In the genomic region with DNA sequence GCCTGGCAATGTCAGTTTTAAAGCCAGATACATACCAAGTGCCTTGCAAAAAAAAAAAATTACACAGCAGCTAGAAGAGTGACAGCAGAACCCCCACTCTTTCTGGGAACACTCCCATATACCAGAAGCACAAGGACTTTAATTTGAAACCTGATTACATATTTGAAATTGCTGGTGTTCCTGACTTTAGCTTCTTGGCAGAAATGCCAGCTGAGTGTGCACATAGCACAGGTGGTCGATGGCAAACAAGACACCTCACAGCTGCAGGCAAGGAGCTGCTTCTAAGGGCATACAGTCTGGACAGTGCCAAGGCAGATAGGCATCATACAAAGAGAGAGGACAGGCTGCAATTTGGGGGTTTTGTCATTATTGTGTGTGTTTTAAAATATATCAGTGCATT, we compare ENCODE assay signal across 19 cellular contexts.
DNase-seq lines count a peak whose midpoint lies in the region; ATAC-seq, FAIRE-seq and TF ChIP-seq lines count a peak whose summit lies in the region.
"Had no signal": no experiment of that assay in that cellular context is flagged by ENCODE, and none has a peak within 500 bp of the region (broad histone marks: within the 10 kb centered on the region; RNA-seq: fewer than 3 reads in every experiment).

No MANE protein-coding gene starts in this region.

- H3K27me3 ChIP-seq in bronchial epithelial cell (ENCODE audit: control insufficient read depth, insufficient read depth, low read length) (no peaks in the 10 kb centered on the region), psoas muscle (ENCODE audit: insufficient read depth in 3 of 3, low read length in 2 of 3) (no peaks in the 10 kb centered on the region)

- ATAC-seq in psoas muscle (peak; percentile 38 to 68 (median 47)), HG03097 (IDR thresholded peaks at IDR 0.05; ENCODE audit: low FRiP score, unreplicated experiment) (no peak), HG02981 (IDR thresholded peaks at IDR 0.05; ENCODE audit: unreplicated experiment) (no peak)
- ATAC-seq: activated naive CD8-positive, alpha-beta T cell treated with anti-CD3 and anti-CD28 coated beads, Interleukin-2, amount 50 U/mL, for 24 hours; activated T-helper 17 cell treated with anti-CD3 and anti-CD28 coated beads, Interleukin-2, amount 50 U/mL, for 72 hours; natural killer cell treated with Interleukin-12 subunit alpha and Interleukin-12 subunit beta and Interleukin-15 and Interleukin-18, amount 100 ng/mL, for 72 hours had no signal

- peaks cover 58% of the 10 kb centered on the region for H3K4me1 ChIP-seq in psoas muscle

- WGBS in psoas muscle, 3 donors, result 10 to 24% (median 19%) methylated on average over 1 of the region's 1 CpG

- peak overlapping the region; percentile 87 for H3K27ac ChIP-seq in psoas muscle
- H3K27ac ChIP-seq: epithelial cell of prostate, thoracic aorta had no signal

- H3K4me3 ChIP-seq in bronchial epithelial cell (ENCODE audit: low read depth, low read length) (no peak overlapping the region), psoas muscle (peak overlapping the region; percentile 29)
- H3K4me3 ChIP-seq: thoracic aorta had no signal

- TF ChIP-seq CTCF in bronchial epithelial cell (IDR thresholded peaks at IDR 0.05; ENCODE audit: insufficient read depth, low read length, severe bottlenecking), result no peak
- no peak for TF ChIP-seq CTCF in psoas muscle (IDR thresholded peaks at IDR 0.05)

- FAIRE-seq in bronchial epithelial cell (lab: Jason Lieb, UNC), result peak; percentile 83
- FAIRE-seq: kidney had no signal

- intact Hi-C loops in psoas muscle (cut with DNase I), result loop anchor here (1.0 to 5.0 kb wide), 7 partner anchors 64 to 354 kb away; no protein-coding TSS in a partner anchor

- DNase-seq in DMS 273 treated with DMSO at 0.1 percent for 48 hours (lab: John Stamatoyannopoulos, UW), result peak; percentile 41
- DNase-seq in NCI-H1092 (lab: John Stamatoyannopoulos, UW), result peak; percentile 19
- DNase-seq in bronchial epithelial cell (ENCODE audit: low read depth), result no peak
- DNase-seq in psoas muscle, result no peak
- no peak for DNase-seq in stimulated activated naive CD4-positive, alpha-beta T cell (lab: John Stamatoyannopoulos, UW)
- DNase-seq: activated naive CD8-positive, alpha-beta T cell treated with anti-CD3 and anti-CD28 coated beads, Interleukin-2, amount 50 U/mL, for 24 hours; foreskin fibroblast; KBM-7; kidney; MV-4-11; NCI-H345; NK-92 treated with Interleukin-12 subunit alpha and Interleukin-12 subunit beta, amount 100 ng/mL, for 24 hours; stimulated activated CD4-positive, alpha-beta T cell treated with anti-CD3 and anti-CD28 coated beads, Interleukin-12 subunit alpha, Interleukin-12 subunit beta, amount 100 ng/mL, for 4 hours had no signal

- H3K9me3 ChIP-seq in psoas muscle, result no peaks in the 10 kb centered on the region
- H3K9me3 ChIP-seq: thoracic aorta had no signal

- H3K36me3 ChIP-seq in bronchial epithelial cell (ENCODE audit: control insufficient read depth, insufficient read depth, low read length) (no peaks in the 10 kb centered on the region), psoas muscle (ENCODE audit: insufficient read depth in 1 of 2, low read depth in 1 of 2) (no peaks in the 10 kb centered on the region)
- H3K36me3 ChIP-seq: thoracic aorta had no signal

Comparison
In these comparisons a context has a peak if more than half of its experiments do, and no peak if none do; other contexts are left out.
1. DNase-seq: peak in DMS 273 treated with DMSO at 0.1 percent for 48 hours (single experiment) and NCI-H1092 (single experiment); none in bronchial epithelial cell (single experiment), psoas muscle (0 of 2) and stimulated activated naive CD4-positive, alpha-beta T cell (0 of 6).
2. ATAC-seq: peak in psoas muscle (4 of 4); none in HG03097 (single experiment) and HG02981 (single experiment).